Comparison of ENCODE assay signal across 10 cellular contexts in genomic region chr1:161929137-161929536, GRCh38.
DNase-seq lines count a peak whose midpoint lies in the region; ATAC-seq, FAIRE-seq and TF ChIP-seq lines count a peak whose summit lies in the region.
"Had no signal": no experiment of that assay in that cellular context is flagged by ENCODE, and none has a peak within 500 bp of the region (broad histone marks: within the 10 kb centered on the region; RNA-seq: fewer than 3 reads in every experiment).

No MANE protein-coding gene starts in this region.

- no peak for ATAC-seq in IMR-90 (ENCODE audit: low read depth)
- no peak for ATAC-seq in naive thymus-derived CD4-positive, alpha-beta T cell
- ATAC-seq in pancreas, result no peak
- ATAC-seq: A549, HCT116 had no signal

- peaks cover 0 to 2% (median 0%) of the 10 kb centered on the region in 11 donors for H3K9me3 Mint-ChIP-seq in naive thymus-derived CD4-positive, alpha-beta T cell
- H3K9me3 Mint-ChIP-seq: CD14-positive monocyte had no signal

- FAIRE-seq in GM19239 (lab: Jason Lieb, UNC) (peak; percentile 42), pancreas (lab: Jason Lieb, UNC) (no peak)
- FAIRE-seq: A549 had no signal

- H3K27ac Mint-ChIP-seq in naive thymus-derived CD4-positive, alpha-beta T cell, result peak overlapping the region in 5 of 9 donors; percentile 5 to 66 (median 23)
- H3K27ac Mint-ChIP-seq: CD14-positive monocyte had no signal

- no peak overlapping the region for H2BK120ac ChIP-seq in IMR-90 (ENCODE audit: low read depth, low read length)

- H3K14ac ChIP-seq in IMR-90 (replicated peaks; ENCODE audit: low read depth, low read length), result 0 out of 2 replicates have a peak overlapping the region, but pooled peaks have one; percentile 21

- no peak overlapping the region for H4K91ac ChIP-seq in IMR-90 (ENCODE audit: insufficient read depth, low read depth, low read length)

- H3K4ac ChIP-seq in IMR-90 (ENCODE audit: low read depth, low read length), result no peak overlapping the region

- DNase-seq in GM19239 (ENCODE audit: insufficient read length, low spot score), result no peak
- no peak for DNase-seq in IMR-90
- DNase-seq in naive thymus-derived CD4-positive, alpha-beta T cell, result no peak
- no peak for DNase-seq in tibial artery
- no peak for DNase-seq in pancreas
- DNase-seq in SK-N-DZ (ENCODE audit: low spot score), result no peak
- no peak for DNase-seq in AG08396 (ENCODE audit: low spot score)

- no peak overlapping the region for H2BK20ac ChIP-seq in IMR-90 (ENCODE audit: low read depth, low read length)

- no peak for TF ChIP-seq POLR2A in IMR-90 (IDR thresholded peaks at IDR 0.05; ENCODE audit: low read depth, low read length)

- H3K27me3 Mint-ChIP-seq in naive thymus-derived CD4-positive, alpha-beta T cell, result no peaks in the 10 kb centered on the region

- H3K27me3 ChIP-seq in IMR-90 (ENCODE audit: control insufficient read depth, insufficient read depth, low read length) (no peaks in the 10 kb centered on the region), tibial artery (no peaks in the 10 kb centered on the region), pancreas (no peaks in the 10 kb centered on the region)
- no peaks in the 10 kb centered on the region for H3K27me3 ChIP-seq in naive thymus-derived CD4-positive, alpha-beta T cell (ENCODE audit: control insufficient read depth in 2 of 2, insufficient read depth in 2 of 2, low read length in 2 of 2)

- in situ Hi-C loops in IMR-90 (cut with MboI; ENCODE audit: low sequenced_read_pairs), result no loop called here

- H3K9ac ChIP-seq in IMR-90 (ENCODE audit: low read depth, low read length), result no peak overlapping the region

- H2AK9ac ChIP-seq in IMR-90 (replicated peaks; ENCODE audit: low read depth, low read length, poor library complexity), result no peak overlapping the region

- no peak overlapping the region for H2BK5ac ChIP-seq in IMR-90 (ENCODE audit: low read depth, low read length, poor library complexity, severe bottlenecking)

- no peak overlapping the region for H3K56ac ChIP-seq in IMR-90 (ENCODE audit: extremely low read depth, insufficient read depth, low read length)

- POLR2A ChIA-PET in IMR-90 (lab: Charles Lee; ENCODE audit: unreplicated experiment), result no interaction called here
- POLR2A ChIA-PET in naive thymus-derived CD4-positive, alpha-beta T cell (lab: Charles Lee), result interaction anchor here (0.6 to 1.4 kb wide), 2 partner anchors 8 to 10 kb away, joined by 3 to 4 read pairs; no protein-coding TSS in a partner anchor

- H3K9me1 ChIP-seq in IMR-90 (ENCODE audit: insufficient read depth, low read length), result peaks cover 3% of the 10 kb centered on the region; the same call in 1 of the 2 replicates

- no peak overlapping the region for H3K18ac ChIP-seq in IMR-90 (ENCODE audit: low read depth, low read length)

- H3K4me1 ChIP-seq in IMR-90 (ENCODE audit: control insufficient read depth, insufficient read depth, low read length) (no peaks in the 10 kb centered on the region; the same call in 1 of the 2 replicates), tibial artery (peaks cover 0 to 56% (median 19%) of the 10 kb centered on the region in 4 donors), pancreas (no peaks in the 10 kb centered on the region)
- peaks cover 8 to 23% of the 10 kb centered on the region in 2 donors for H3K4me1 ChIP-seq in naive thymus-derived CD4-positive, alpha-beta T cell (ENCODE audit: control insufficient read depth in 2 of 2, insufficient read depth in 2 of 2, low read length in 2 of 2)
- H3K4me1 ChIP-seq: A549 had no signal

- H4K5ac ChIP-seq in IMR-90 (ENCODE audit: low read depth, low read length), result no peak overlapping the region

- no peaks in the 10 kb centered on the region for H3K36me3 ChIP-seq in IMR-90 (ENCODE audit: control insufficient read depth, insufficient read depth, low read length)
- peaks cover 0 to under 1% (median 0%) of the 10 kb centered on the region in 3 experiments for H3K36me3 ChIP-seq in naive thymus-derived CD4-positive, alpha-beta T cell (ENCODE audit: control insufficient read depth in 2 of 3, insufficient read depth in 3 of 3, low read length in 3 of 3)
- H3K36me3 ChIP-seq in tibial artery, result peaks cover 0 to 4% (median 0%) of the 10 kb centered on the region in 3 donors
- no peaks in the 10 kb centered on the region for H3K36me3 ChIP-seq in pancreas

- no peak overlapping the region for H2AFZ ChIP-seq in IMR-90 (replicated peaks; ENCODE audit: low read length, poor library complexity)

- no peak overlapping the region for H2AK5ac ChIP-seq in IMR-90 (ENCODE audit: low read depth, low read length)

- no peaks in the 10 kb centered on the region for H4K20me1 ChIP-seq in IMR-90 (ENCODE audit: insufficient read depth, low read length)

- H3K27ac ChIP-seq in IMR-90 (ENCODE audit: insufficient read depth, low read length) (no peak overlapping the region), tibial artery (peak overlapping the region; percentile 42 to 67), pancreas (no peak overlapping the region)
- no peak overlapping the region for H3K27ac ChIP-seq in naive thymus-derived CD4-positive, alpha-beta T cell (ENCODE audit: low read depth, low read length)
- H3K27ac ChIP-seq: A549 had no signal

- peaks cover 12 to 81% (median 55%) of the 10 kb centered on the region in 7 donors for H3K4me1 Mint-ChIP-seq in naive thymus-derived CD4-positive, alpha-beta T cell

- peak overlapping the region in 1 of 10 donors; percentile 18 for H3K4me3 Mint-ChIP-seq in naive thymus-derived CD4-positive, alpha-beta T cell
- H3K4me3 Mint-ChIP-seq: CD14-positive monocyte had no signal

- no TSS peak for BruUV-seq in IMR-90 (replicated peaks; lab: Mats Ljungman, UMichigan)

- dilution Hi-C loops in IMR-90 (cut with HindIII; ENCODE audit: low sequenced_read_pairs, unreplicated experiment), result no loop called here

- no peak for TF ChIP-seq RAD21 in IMR-90 (IDR thresholded peaks at IDR 0.05; ENCODE audit: low read length)

- TF ChIP-seq CTCF in IMR-90 (conservative IDR thresholded peaks at IDR 0.05; ENCODE audit: low read depth, low read length) (no peak), tibial artery (IDR thresholded peaks at IDR 0.05) (no peak), pancreas (IDR thresholded peaks at IDR 0.05) (no peak)

- no peaks in the 10 kb centered on the region; a peak in 1 of 4 replicates for H3K79me1 ChIP-seq in IMR-90 (ENCODE audit: low read depth in 1 of 2, low read length in 2 of 2)

- no CpG with 5 or more reads among the region's 1 CpG for WGBS in IMR-90 (ENCODE audit: extremely low coverage in 2 of 2, insufficient read length in 1 of 2), 2 experiments
- 96 to 98% methylated on average over 1 of the region's 1 CpG for WGBS in pancreas, 2 donors

- peaks cover 0 to 46% (median 26%) of the 10 kb centered on the region in 5 donors for H3K36me3 Mint-ChIP-seq in naive thymus-derived CD4-positive, alpha-beta T cell

- H3K9me3 ChIP-seq in IMR-90 (ENCODE audit: control insufficient read depth, insufficient read depth, low read length), result no peaks in the 10 kb centered on the region
- H3K9me3 ChIP-seq in naive thymus-derived CD4-positive, alpha-beta T cell (ENCODE audit: control insufficient read depth in 2 of 3, low read length in 3 of 3), result no peaks in the 10 kb centered on the region
- no peaks in the 10 kb centered on the region for H3K9me3 ChIP-seq in tibial artery
- H3K9me3 ChIP-seq in pancreas, result no peaks in the 10 kb centered on the region
- H3K9me3 ChIP-seq: A549 had no signal

- no peak overlapping the region; the same call in 1 of the 2 replicates for H3K23ac ChIP-seq in IMR-90 (ENCODE audit: low read depth, low read length)

- CTCF ChIA-PET in IMR-90 (lab: Yijun Ruan, JAX), result interaction anchor here (1.7 kb wide), 1 partner anchor 14 kb away, joined by 3 read pairs; no protein-coding TSS in a partner anchor
- CTCF ChIA-PET in naive thymus-derived CD4-positive, alpha-beta T cell (lab: Charles Lee), result interaction anchor here (0.7 to 1.2 kb wide), 5 partner anchors 14 to 108 kb away, joined by 3 to 4 read pairs (median 3); no protein-coding TSS in a partner anchor

- intact Hi-C loops in IMR-90 (cut with micrococcal nuclease), result no loop called here
- intact Hi-C loops in naive thymus-derived CD4-positive, alpha-beta T cell (cut with micrococcal nuclease), result no loop called here
- intact Hi-C loops in tibial artery (cut with DNase I; ENCODE audit: low total_unique reads), result no loop called here
- intact Hi-C loops in pancreas (cut with DNase I), result no loop called here

- no peak overlapping the region for H4K8ac ChIP-seq in IMR-90 (ENCODE audit: low read depth in 2 of 2, low read length in 2 of 2)

- H3K4me2 ChIP-seq in IMR-90 (ENCODE audit: low read depth, low read length), result no peak overlapping the region
- H3K4me2 ChIP-seq: A549 had no signal

- H2BK15ac ChIP-seq in IMR-90 (ENCODE audit: low read depth, low read length), result peak overlapping the region; percentile 49; the same call in 1 of the 3 replicates

- H3K4me3 ChIP-seq in IMR-90 (ENCODE audit: insufficient read depth, low read depth, low read length), result no peak overlapping the region
- H3K4me3 ChIP-seq in naive thymus-derived CD4-positive, alpha-beta T cell (ENCODE audit: low read length), result no peak overlapping the region
- H3K4me3 ChIP-seq in tibial artery, result no peak overlapping the region
- no peak overlapping the region for H3K4me3 ChIP-seq in pancreas
- H3K4me3 ChIP-seq: A549 had no signal

TF ChIP-seq in IMR-90, 13 proteins besides CTCF, POLR2A, EP300 and RAD21 (continues in another document):
- TF ChIP-seq RCOR1 (IDR thresholded peaks at IDR 0.05; ENCODE audit: insufficient replicate concordance, low read length) (no peak), MAFK (IDR thresholded peaks at IDR 0.05; ENCODE audit: low read depth, low read length) (no peak), BHLHE40 (IDR thresholded peaks at IDR 0.05; ENCODE audit: low read depth, low read length) (no peak), MXI1 (IDR thresholded peaks at IDR 0.05; ENCODE audit: borderline replicate concordance, low read depth, low read length) (no peak), CEBPB (IDR thresholded peaks at IDR 0.05; ENCODE audit: low read depth, low read length) (no peak), MAZ (IDR thresholded peaks at IDR 0.05; ENCODE audit: borderline replicate concordance, low read depth, low read length) (no peak), NFE2L2 (IDR thresholded peaks at IDR 0.05; ENCODE audit: low read depth, low read length) (no peak), CHD1 (IDR thresholded peaks at IDR 0.05; ENCODE audit: low read depth, low read length) (no peak), ELK1 (IDR thresholded peaks at IDR 0.05; ENCODE audit: borderline replicate concordance, low read depth, low read length) (no peak), RFX5 (IDR thresholded peaks at IDR 0.05; ENCODE audit: low read depth, low read length) (no peak), FOS (IDR thresholded peaks at IDR 0.05; ENCODE audit: low read depth, low read length) (no peak)

Comparison
In these comparisons a context has a peak if more than half of its experiments do, and no peak if none do; other contexts are left out.
1. H3K27ac ChIP-seq: peak in tibial artery (2 of 2); none in IMR-90 (single experiment), naive thymus-derived CD4-positive, alpha-beta T cell (single experiment) and pancreas (0 of 4).